Comparison of ENCODE assay signal across 24 cellular contexts in genomic region chr6:143157146-143157545, GRCh38.
DNase-seq lines count a peak whose midpoint lies in the region; ATAC-seq and TF ChIP-seq lines count a peak whose summit lies in the region.
"Had no signal": no experiment of that assay in that cellular context is flagged by ENCODE, and none has a peak within 500 bp of the region (broad histone marks: within the 10 kb centered on the region; RNA-seq: fewer than 3 reads in every experiment).

No MANE protein-coding gene starts in this region.

- H3K27me3 Mint-ChIP-seq in activated CD8-positive, alpha-beta T cell treated with anti-CD3 and anti-CD28 coated beads for 36 hours: no peaks in the 10 kb centered on the region
- H3K27me3 Mint-ChIP-seq: activated T-cell treated with anti-CD3 and anti-CD28 coated beads, Interleukin-2, amount 50 U/mL, for 24 hours; CD4-positive, alpha-beta memory T cell; T-helper 17 cell had no signal

- no peak overlapping the region for H2BK12ac ChIP-seq in trophoblast cell (ENCODE audit: low read length)

- H2AFZ ChIP-seq in trophoblast cell (ENCODE audit: insufficient read depth, low read length, poor library complexity): no peak overlapping the region

- H3K27me3 ChIP-seq in SJCRH30: no peaks in the 10 kb centered on the region
- no peaks in the 10 kb centered on the region for H3K27me3 ChIP-seq in trophoblast cell (ENCODE audit: insufficient read depth, low read length)
- H3K27me3 ChIP-seq: neutrophil, suprapubic skin had no signal

- no peak overlapping the region for H2BK5ac ChIP-seq in trophoblast cell (ENCODE audit: low read depth, low read length, poor library complexity)

- no peak overlapping the region for H3K27ac Mint-ChIP-seq in activated CD8-positive, alpha-beta T cell treated with anti-CD3 and anti-CD28 coated beads for 36 hours
- H3K27ac Mint-ChIP-seq: activated T-cell treated with anti-CD3 and anti-CD28 coated beads, Interleukin-2, amount 50 U/mL, for 24 hours; T-helper 17 cell had no signal

- no peak for TF ChIP-seq CTCF in epithelial cell of esophagus (IDR thresholded peaks at IDR 0.05; ENCODE audit: insufficient read depth, low read depth, low read length, missing control alignments)
- no peak for TF ChIP-seq CTCF in activated CD8-positive, alpha-beta T cell treated with anti-CD3 and anti-CD28 coated beads for 36 hours (IDR thresholded peaks at IDR 0.05)

- CTCF ChIA-PET in activated CD8-positive, alpha-beta T cell treated with anti-CD3 and anti-CD28 coated beads for 36 hours (lab: Charles Lee): interaction anchor here (0.8 kb wide), 1 partner anchor 682 kb away, joined by 3 read pairs; no protein-coding TSS in a partner anchor

- H3K36me3 Mint-ChIP-seq in activated CD8-positive, alpha-beta T cell treated with anti-CD3 and anti-CD28 coated beads for 36 hours (ENCODE audit: low read depth): no peaks in the 10 kb centered on the region

- no peak overlapping the region for H3K23ac ChIP-seq in trophoblast cell (ENCODE audit: low read length)

- H4K8ac ChIP-seq in trophoblast cell (ENCODE audit: low read depth, low read length): no peak overlapping the region

- no peak overlapping the region for H4K12ac ChIP-seq in trophoblast cell (ENCODE audit: low read depth, low read length)

- H3K9me3 ChIP-seq in SJCRH30 (replicated peaks): no peaks in the 10 kb centered on the region
- H3K9me3 ChIP-seq in trophoblast cell (ENCODE audit: insufficient read depth, low read depth, low read length): no peaks in the 10 kb centered on the region
- H3K9me3 ChIP-seq: neutrophil, psoas muscle, SK-N-SH, suprapubic skin had no signal

- H3K4me3 Mint-ChIP-seq in activated CD8-positive, alpha-beta T cell treated with anti-CD3 and anti-CD28 coated beads for 36 hours: no peak overlapping the region
- H3K4me3 Mint-ChIP-seq: activated T-cell treated with anti-CD3 and anti-CD28 coated beads, Interleukin-2, amount 50 U/mL, for 24 hours; CD4-positive, alpha-beta memory T cell; T-helper 17 cell had no signal

- no CpG with 5 or more reads among the region's 2 CpGs for WGBS in trophoblast cell (ENCODE audit: extremely low coverage, insufficient coverage, insufficient read length)

- peaks cover 11% of the 10 kb centered on the region for H3K4me1 Mint-ChIP-seq in activated CD8-positive, alpha-beta T cell treated with anti-CD3 and anti-CD28 coated beads for 36 hours (ENCODE audit: low read depth)
- H3K4me1 Mint-ChIP-seq: CD4-positive, alpha-beta memory T cell; T-helper 17 cell had no signal

- H3K4me1 ChIP-seq in SJCRH30 (no peaks in the 10 kb centered on the region), trophoblast cell (ENCODE audit: control insufficient read depth in 1 of 2, insufficient read depth in 2 of 2, low read length in 2 of 2) (peaks cover 6 to 11% of the 10 kb centered on the region in 2 experiments)

- no peak overlapping the region for H4K91ac ChIP-seq in trophoblast cell (ENCODE audit: low read depth, low read length)

- H3K18ac ChIP-seq in trophoblast cell (ENCODE audit: low read length): no peak overlapping the region

- H2AK5ac ChIP-seq in trophoblast cell (ENCODE audit: low read length): no peak overlapping the region

- H2BK120ac ChIP-seq in trophoblast cell (ENCODE audit: insufficient read depth, low read length, poor library complexity): no peak overlapping the region

- no peaks in the 10 kb centered on the region for H3K9me3 Mint-ChIP-seq in activated CD8-positive, alpha-beta T cell treated with anti-CD3 and anti-CD28 coated beads for 36 hours
- H3K9me3 Mint-ChIP-seq: activated T-cell treated with anti-CD3 and anti-CD28 coated beads, Interleukin-2, amount 50 U/mL, for 24 hours had no signal

- ATAC-seq in activated CD8-positive, alpha-beta T cell treated with anti-CD3 and anti-CD28 coated beads for 36 hours: no peak
- ATAC-seq: psoas muscle, T-helper 17 cell had no signal

- peak; percentile 34 for DNase-seq in ELF-1 (ENCODE audit: low read depth, low spot score)
- DNase-seq in SJCRH30: peak; percentile 19 to 58
- peak; percentile 17 for DNase-seq in epithelial cell of esophagus (ENCODE audit: low read depth)
- peak; percentile 64 to 80 for DNase-seq in trophoblast cell
- no peak for DNase-seq in OCI-M2 (lab: John Stamatoyannopoulos, UW; ENCODE audit: unreplicated experiment)
- no peak for DNase-seq in activated CD8-positive, alpha-beta T cell treated with anti-CD3 and anti-CD28 coated beads for 36 hours
- DNase-seq in Ammon's horn (ENCODE audit: low spot score): no peak
- DNase-seq: activated CD4-positive, alpha-beta T cell treated with anti-CD3 and anti-CD28 coated beads for 48 hours; activated T-cell treated with anti-CD3 and anti-CD28 coated beads, Interleukin-2, amount 50 U/mL, for 24 hours; CD4-positive, alpha-beta memory T cell; effector CD8-positive, alpha-beta T cell; GDM1; NCI-H1417 treated with DMSO at 0.1 percent for 48 hours; NCI-H2081 treated with DMSO at 0.1 percent for 48 hours; NCI-H446; NCI-H774; psoas muscle; SK-N-SH; stimulated activated CD4-positive, alpha-beta T cell treated with anti-CD3 and anti-CD28 coated beads, Interleukin-15, amount 100 ng/mL, for 24 hours; stimulated activated naive CD4-positive, alpha-beta T cell; T-helper 17 cell had no signal

- no peaks in the 10 kb centered on the region for H3K79me2 ChIP-seq in trophoblast cell (ENCODE audit: control insufficient read depth, insufficient read depth, low read length, poor library complexity)

- no peak overlapping the region for H3K4ac ChIP-seq in trophoblast cell (ENCODE audit: low read depth, low read length)

- POLR2A ChIA-PET in activated CD8-positive, alpha-beta T cell treated with anti-CD3 and anti-CD28 coated beads for 36 hours (lab: Charles Lee): no interaction called here

- no peak overlapping the region for H3K4me3 ChIP-seq in SJCRH30
- H3K4me3 ChIP-seq in epithelial cell of esophagus (ENCODE audit: low read length): no peak overlapping the region
- no peak overlapping the region for H3K4me3 ChIP-seq in trophoblast cell (ENCODE audit: low read depth, low read length)
- H3K4me3 ChIP-seq: psoas muscle, suprapubic skin had no signal

- H3K36me3 ChIP-seq in SJCRH30: no peaks in the 10 kb centered on the region
- no peaks in the 10 kb centered on the region for H3K36me3 ChIP-seq in trophoblast cell (ENCODE audit: control insufficient read depth in 1 of 2, insufficient read depth in 2 of 2, low read length in 2 of 2)
- H3K36me3 ChIP-seq: neutrophil, suprapubic skin had no signal

- H3K79me1 ChIP-seq in trophoblast cell (ENCODE audit: low read length): peaks cover 3% of the 10 kb centered on the region

- H3K4me2 ChIP-seq in trophoblast cell (ENCODE audit: low read length): no peak overlapping the region
- H3K4me2 ChIP-seq: SK-N-SH had no signal

- H3K27ac ChIP-seq in SJCRH30: no peak overlapping the region
- H3K27ac ChIP-seq in trophoblast cell (ENCODE audit: low read depth, low read length): no peak overlapping the region
- H3K27ac ChIP-seq: HL-60, neutrophil, psoas muscle, suprapubic skin had no signal

- intact Hi-C loops in activated CD8-positive, alpha-beta T cell treated with anti-CD3 and anti-CD28 coated beads for 36 hours (cut with micrococcal nuclease): no loop called here

- H3K9ac ChIP-seq in trophoblast cell (ENCODE audit: low read length): no peak overlapping the region
- H3K9ac ChIP-seq: SK-N-SH had no signal

- no peak overlapping the region for H3K14ac ChIP-seq in trophoblast cell (ENCODE audit: low read length)

Comparison
In these comparisons a context has a peak if more than half of its experiments do, and no peak if none do; other contexts are left out.
1. DNase-seq: peak in ELF-1 (single experiment), SJCRH30 (2 of 2), epithelial cell of esophagus (single experiment) and trophoblast cell (2 of 2); none in OCI-M2 (single experiment), activated CD8-positive, alpha-beta T cell treated with anti-CD3 and anti-CD28 coated beads for 36 hours (single experiment) and Ammon's horn (single experiment).